Comparison of ENCODE assay signal across 19 cellular contexts in genomic region chr3:124076231-124076630, GRCh38.
"Had no signal": no experiment of that assay in that cellular context is flagged by ENCODE, and none has a peak within 500 bp of the region (broad histone marks: within the 10 kb centered on the region; RNA-seq: fewer than 3 reads in every experiment).

No MANE protein-coding gene starts in this region.

- H3K27me3 ChIP-seq: brain microvascular endothelial cell had no signal

- ATAC-seq: activated CD8-positive, alpha-beta T cell treated with anti-CD3 and anti-CD28 coated beads for 36 hours had no signal

- H3K36me3 ChIP-seq: brain microvascular endothelial cell, cardiac muscle cell, MG63 had no signal

- H3K9me3 ChIP-seq: MG63, SK-N-SH had no signal

- H3K4me2 ChIP-seq: SK-N-SH had no signal

- H3K27ac ChIP-seq: brain microvascular endothelial cell, cardiac muscle cell, VCaP had no signal

- H3K9ac ChIP-seq: SK-N-SH had no signal

- H3K4me3 ChIP-seq: cardiac muscle cell, MG63 had no signal

- DNase-seq: activated CD4-positive, alpha-beta T cell treated with anti-CD3 and anti-CD28 coated beads, Interleukin-2, amount 10 ng/mL, durations not matched to agents 7 days and 5 days; activated CD4-positive, CD25-positive, alpha-beta regulatory T cell; activated CD8-positive, alpha-beta memory T cell treated with anti-CD3 and anti-CD28 coated beads, Interleukin-2, amount 50 U/mL, for 4 hours; activated CD8-positive, alpha-beta T cell treated with anti-CD3 and anti-CD28 coated beads for 36 hours; activated naive CD4-positive, alpha-beta T cell treated with anti-CD3 and anti-CD28 coated beads, Interleukin-2, amount 50 U/mL, for 16 hours; activated naive CD8-positive, alpha-beta T cell treated with anti-CD3 and anti-CD28 coated beads, Interleukin-2, amount 10 ng/mL, durations not matched to agents 7 days and 5 days; brain microvascular endothelial cell; KG1; MG63; NCI-H1105; NCI-H1436; NCI-H187; NCI-H2081; NCI-H524; NCI-H748 treated with DMSO at 0.1 percent for 48 hours; SK-N-SH; T-helper 1 cell had no signal
